In the genomic region with DNA sequence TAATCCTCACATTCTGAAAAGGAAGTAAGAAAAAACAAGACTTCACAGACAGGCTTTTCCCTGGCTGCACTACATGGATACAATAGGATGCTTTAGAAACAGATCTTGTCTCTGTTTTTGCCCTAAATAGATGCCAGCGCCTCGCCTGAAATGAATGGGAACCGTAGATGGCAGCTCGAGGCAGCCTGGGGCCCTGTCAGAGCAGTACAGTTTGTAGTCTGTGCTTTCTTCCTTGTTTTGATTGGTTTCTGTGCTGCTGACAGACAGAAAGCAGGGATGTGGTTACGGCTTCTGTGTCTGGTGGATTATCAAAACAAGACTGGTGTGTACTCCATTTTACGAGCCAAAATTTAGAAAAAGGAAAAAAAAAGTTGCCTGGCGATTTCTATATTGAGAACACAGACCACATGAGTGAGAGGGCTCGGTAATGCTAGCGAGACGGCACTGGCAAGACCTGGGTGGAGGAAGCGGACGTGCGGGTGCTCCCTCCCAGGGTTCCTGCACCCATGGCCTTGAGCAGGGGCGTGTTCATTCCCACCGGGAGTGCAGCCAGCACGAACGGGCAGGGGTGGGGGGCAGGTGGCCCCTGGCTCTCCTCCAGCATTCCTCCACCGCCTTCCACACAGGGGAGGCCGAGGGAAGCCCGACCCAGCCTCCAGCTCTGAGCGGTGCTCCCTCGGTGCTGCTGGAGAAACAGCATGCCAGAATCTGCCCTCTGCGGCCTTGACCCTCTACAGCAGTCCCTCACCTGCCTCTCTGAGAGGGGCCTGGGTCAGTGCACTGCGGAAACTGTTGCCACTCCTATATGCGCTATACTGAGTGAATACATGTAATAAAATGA, we compare ENCODE assay signal across 8 cellular contexts.
DNase-seq lines count a peak whose midpoint lies in the region; ATAC-seq, FAIRE-seq and TF ChIP-seq lines count a peak whose summit lies in the region.

No MANE protein-coding gene starts in this region.

- peak; percentile 41 for ATAC-seq in HG02623 (IDR thresholded peaks at IDR 0.05; ENCODE audit: unreplicated experiment)

- peak overlapping the region; percentile 4 to 24 for H3K4me3 ChIP-seq in foreskin fibroblast (ENCODE audit: low read depth in 1 of 2, low read length in 2 of 2)

- no peak for TF ChIP-seq CTCF in GM13976 (IDR thresholded peaks at IDR 0.05; ENCODE audit: borderline replicate concordance, control extremely low read depth, extremely low read depth, insufficient read depth, missing control alignments)
- no peak for TF ChIP-seq CTCF in foreskin fibroblast (IDR thresholded peaks at IDR 0.05; ENCODE audit: low read depth, low read length)
- no peak for TF ChIP-seq CTCF in D721Med (IDR thresholded peaks at IDR 0.05; ENCODE audit: insufficient read depth, missing control alignments)

- DNase-seq in GM13976 (ENCODE audit: low spot score) (peak; percentile 76), NOMO-1 treated with dmso at 0.1 percent for 144 hours (lab: John Stamatoyannopoulos, UW; ENCODE audit: unreplicated experiment) (peak; percentile 58), foreskin fibroblast (peak; percentile 40 to 59), nucleus accumbens (lab: John Stamatoyannopoulos, UW) (peak in 49 of 56 donors; percentile 22 to 85 (median 70)), NCI-H2196 (lab: John Stamatoyannopoulos, UW; ENCODE audit: unreplicated experiment) (no peak), D721Med (ENCODE audit: insufficient read length, low spot score) (no peak)
- DNase-seq in activated effector memory CD4-positive, alpha-beta T cell treated with Interleukin-2 at 50 U/mL for 16 hours = peak; percentile 46

- FAIRE-seq in D721Med (lab: Jason Lieb, UNC) = no peak

- in situ Hi-C loops in GM13976 (cut with MboI; ENCODE audit: low sequenced_read_pairs, unreplicated experiment) = no loop called here

Comparison
In these comparisons a context has a peak if more than half of its experiments do, and no peak if none do; other contexts are left out.
1. DNase-seq: peak in GM13976 (single experiment), NOMO-1 treated with dmso at 0.1 percent for 144 hours (single experiment), activated effector memory CD4-positive, alpha-beta T cell treated with Interleukin-2 at 50 U/mL for 16 hours (single experiment), foreskin fibroblast (2 of 2) and nucleus accumbens (49 of 56); none in NCI-H2196 (single experiment) and D721Med (single experiment).